8 cellular contexts compared by ENCODE assay signal in the genomic region with DNA sequence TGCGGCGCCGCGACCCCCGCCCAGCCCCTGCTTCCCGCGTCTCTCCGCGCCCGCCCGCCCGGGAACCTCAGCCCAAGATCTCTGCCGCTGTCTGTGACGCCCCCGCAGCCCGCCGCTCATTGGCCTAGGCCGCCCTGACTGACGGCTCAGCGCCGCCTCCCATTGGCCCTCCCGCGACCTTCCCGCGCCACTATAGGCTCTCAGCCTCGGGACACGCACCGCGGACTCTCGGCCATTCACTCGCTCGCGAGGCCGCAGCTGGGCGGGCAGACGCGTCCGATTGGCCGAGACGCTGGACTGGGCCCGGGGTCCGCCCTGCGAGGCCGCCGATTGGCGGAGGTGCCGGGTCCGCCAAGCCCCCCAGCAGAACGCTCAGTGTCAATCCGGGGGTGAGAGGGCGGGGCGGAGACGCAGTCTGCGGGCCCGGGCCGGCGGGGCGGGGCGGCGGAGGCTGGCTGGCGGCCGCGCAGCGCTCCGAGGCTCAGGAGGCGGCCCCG. TPM values are rescaled to one million over a fixed set of nuclear protein-coding genes. Genes with fewer than 3 reads are reported as not detected.
A peak's percentile ranks its signal among the peaks of the same experiment; 100 is the strongest.
DNase-seq lines count a peak whose midpoint lies in the region; ATAC-seq, FAIRE-seq and TF ChIP-seq lines count a peak whose summit lies in the region.

A gene (minus strand): TSS at position 95 of the 497 bp plus-strand sequence. CDS start 215 bp downstream, outside the sequence.

- peak; percentile 99 for DNase-seq in GM12892 (ENCODE audit: insufficient read length)
- peak; percentile 99 for DNase-seq in NCI-H146 (lab: John Stamatoyannopoulos, UW)
- peak; percentile 93 to 99 (median 97) for DNase-seq in T-cell
- DNase-seq in adipocyte (ENCODE audit: low read depth) = peak; percentile 100
- DNase-seq in cardiac muscle cell (ENCODE audit: low read depth in 1 of 2, low spot score in 1 of 2) = peak; percentile 99 to 100
- peak; percentile 98 to 100 (median 99) for DNase-seq in pancreas
- DNase-seq in thyroid gland = peak; percentile 99

- H3K9ac ChIP-seq in adipocyte (ENCODE audit: low read length) = peak within 1 kb of the TSS; percentile 89

- intact Hi-C loops in pancreas (cut with DNase I) (no loop called here), thyroid gland (cut with DNase I) (no loop called here)

- H3K27me3 ChIP-seq in adipocyte (replicated peaks; ENCODE audit: control insufficient read depth, insufficient read depth, low read length) = no peaks in the 10 kb centered on the region
- no peaks in the 10 kb centered on the region for H3K27me3 ChIP-seq in cardiac muscle cell
- no peaks in the 10 kb centered on the region for H3K27me3 ChIP-seq in pancreas
- no peaks in the 10 kb centered on the region for H3K27me3 ChIP-seq in thyroid gland

- WGBS in pancreas, 2 donors = 1% methylated on average over 36 to 67 of the region's 67 CpGs
- 0% methylated on average over 4 of the region's 67 CpGs; no CpG with 5 or more reads in 1 of the 2 donors for WGBS in thyroid gland, 2 donors

- no peak for TF ChIP-seq POLR2A in GM12892 (IDR thresholded peaks at IDR 0.05; ENCODE audit: low read depth, low read length)
- TF ChIP-seq POLR2A in thyroid gland (IDR thresholded peaks at IDR 0.05) = peak in 1 of 2 donors; percentile 53

- H3K9me3 Mint-ChIP-seq in T-cell = no peaks in the 10 kb centered on the region

- H3K36me3 ChIP-seq in adipocyte (ENCODE audit: control insufficient read depth, insufficient read depth, low read length, severe bottlenecking) (no peaks in the 10 kb centered on the region), cardiac muscle cell (no peaks in the 10 kb centered on the region), pancreas (no peaks in the 10 kb centered on the region), thyroid gland (no peaks in the 10 kb centered on the region)

- FAIRE-seq in GM12892 (lab: Jason Lieb, UNC) (peak; percentile 97), pancreas (lab: Jason Lieb, UNC) (no peak)

- peak within 1 kb of the TSS; percentile 87 to 89 for H3K27ac Mint-ChIP-seq in T-cell

- TF ChIP-seq CTCF in cardiac muscle cell (IDR thresholded peaks at IDR 0.05; ENCODE audit: low read depth, low read length) = no peak
- TF ChIP-seq CTCF in pancreas (IDR thresholded peaks at IDR 0.05) = no peak
- no peak for TF ChIP-seq CTCF in thyroid gland (IDR thresholded peaks at IDR 0.05)

- H3K36me3 Mint-ChIP-seq in T-cell = no peaks in the 10 kb centered on the region

- peaks cover 54% of the 10 kb centered on the region for H3K4me1 ChIP-seq in adipocyte (ENCODE audit: control insufficient read depth, insufficient read depth, low read length)
- peaks cover 42% of the 10 kb centered on the region for H3K4me1 ChIP-seq in cardiac muscle cell (ENCODE audit: low read depth)
- H3K4me1 ChIP-seq in pancreas = peaks cover 21 to 42% (median 23%) of the 10 kb centered on the region in 3 donors
- peaks cover 31 to 50% of the 10 kb centered on the region in 2 donors for H3K4me1 ChIP-seq in thyroid gland

- H3K9me3 ChIP-seq in adipocyte (ENCODE audit: control insufficient read depth, low read length) = no peaks in the 10 kb centered on the region
- no peaks in the 10 kb centered on the region for H3K9me3 ChIP-seq in cardiac muscle cell (ENCODE audit: low read depth)
- no peaks in the 10 kb centered on the region for H3K9me3 ChIP-seq in pancreas
- no peaks in the 10 kb centered on the region for H3K9me3 ChIP-seq in thyroid gland

- CTCF ChIA-PET in T-cell (lab: Charles Lee) = interaction anchor here in 1 of 2 donors (1.2 kb wide), 1 partner anchor 19 kb away, joined by 4 read pairs; a partner anchor contains a TSS

- ATAC-seq in HG02870 (IDR thresholded peaks at IDR 0.05; ENCODE audit: unreplicated experiment) (peak; percentile 92), T-cell (replicated peaks in 1 of 4) (peak; percentile 87 to 95 (median 95)), pancreas (peak; percentile 91 to 94 (median 91))

- POLR2A ChIA-PET in T-cell (lab: Charles Lee) = interaction anchor here in 1 of 2 donors (0.7 kb wide), 1 partner anchor 115 kb away, joined by 3 read pairs; no protein-coding TSS in a partner anchor

- H3K4me3 ChIP-seq in adipocyte (ENCODE audit: low read length) (peak within 1 kb of the TSS; percentile 91), cardiac muscle cell (peak within 1 kb of the TSS; percentile 85), pancreas (peak within 1 kb of the TSS; percentile 79 to 92 (median 86)), thyroid gland (replicated peaks in 1 of 3) (peak within 1 kb of the TSS; percentile 84 to 96 (median 90))

- peak within 1 kb of the TSS; percentile 88 to 96 (median 92) for H3K4me3 Mint-ChIP-seq in T-cell

- H3K27ac ChIP-seq in cardiac muscle cell (peak within 1 kb of the TSS; percentile 95), pancreas (peak within 1 kb of the TSS; percentile 89 to 97 (median 95)), thyroid gland (peak within 1 kb of the TSS; percentile 89 to 99 (median 99))

- peaks cover 40 to 47% (median 46%) of the 10 kb centered on the region in 3 donors for H3K4me1 Mint-ChIP-seq in T-cell

- no peaks in the 10 kb centered on the region for H3K27me3 Mint-ChIP-seq in T-cell

RNA-seq across cellular contexts. Expression of the gene that starts here (rescaled TPM):
- 35.1 TPM for polyA plus RNA-seq in GM12892 (2012; ENCODE audit: missing spikeins)
- 10 to 100 TPM; 43.0 to 53.5 (median 48.9) TPM for total RNA-seq in T-cell
- 95.2 and 126 TPM in 2 replicates for total RNA-seq in cardiac muscle cell
- 30.6 and 33.5 TPM in 2 replicates for polyA plus RNA-seq in cardiac muscle cell
- 10 to 100 TPM; 25.3 to 42.9 (median 35.5) TPM for total RNA-seq in pancreas
- 10 to 100 TPM; 27.5 to 28.2 TPM for polyA plus RNA-seq in pancreas
- total RNA-seq in thyroid gland = 10 to 100 TPM; 33.2 to 69.4 (median 55.5) TPM

Comparison
In these comparisons a context has a peak if more than half of its experiments do, and no peak if none do; other contexts are left out.
1. Peak in every context shown above with its lines: DNase-seq, ATAC-seq, H3K4me3 ChIP-seq and H3K27ac ChIP-seq.